Comparison of ENCODE assay signal across 15 cellular contexts in genomic region chr5:80964491-80964890, GRCh38. TPM values are rescaled to one million over a fixed set of nuclear protein-coding genes. Genes with fewer than 3 reads are reported as not detected.
DNase-seq lines count a peak whose midpoint lies in the region; ATAC-seq and TF ChIP-seq lines count a peak whose summit lies in the region.
"Had no signal": no experiment of that assay in that cellular context is flagged by ENCODE, and none has a peak within 500 bp of the region (broad histone marks: within the 10 kb centered on the region; RNA-seq: fewer than 3 reads in every experiment).

No MANE protein-coding gene starts in this region.

- H3K4me3 ChIP-seq in smooth muscle cell = peak overlapping the region; percentile 59
- H3K4me3 ChIP-seq: HAP-1, K562, SJCRH30 had no signal

- peak overlapping the region; percentile 25 for H3K9ac ChIP-seq in smooth muscle cell (ENCODE audit: low read depth)

- no peak for TF ChIP-seq CTCF in smooth muscle cell (IDR thresholded peaks at IDR 0.05; ENCODE audit: borderline replicate concordance, insufficient read depth, poor library complexity, severe bottlenecking)
- TF ChIP-seq CTCF in GM10266 (IDR thresholded peaks at IDR 0.05; ENCODE audit: control insufficient read depth, insufficient read depth, low read depth, missing control alignments) = no peak

- H3K79me2 ChIP-seq in smooth muscle cell (ENCODE audit: low read depth) = peaks cover 45% of the 10 kb centered on the region

- peaks cover 4% of the 10 kb centered on the region for H3K27me3 Mint-ChIP-seq in activated T-cell treated with anti-CD3 and anti-CD28 coated beads, Interleukin-2, amount 50 U/mL, for 72 hours (ENCODE audit: low read depth)
- peaks cover 31% of the 10 kb centered on the region for H3K27me3 Mint-ChIP-seq in central memory CD8-positive, alpha-beta T cell

- ATAC-seq in activated T-cell treated with anti-CD3 and anti-CD28 coated beads, Interleukin-2, amount 50 U/mL, for 72 hours (replicated peaks in 1 of 2) = no peak
- no peak for ATAC-seq in central memory CD8-positive, alpha-beta T cell (replicated peaks; ENCODE audit: extremely low read depth, poor library complexity, severe bottlenecking)
- no peak for ATAC-seq in HG03354 (IDR thresholded peaks at IDR 0.05; ENCODE audit: poor library complexity, severe bottlenecking, unreplicated experiment)
- ATAC-seq: K562, left colon had no signal

- no peaks in the 10 kb centered on the region for H3K9me3 ChIP-seq in smooth muscle cell (replicated peaks; ENCODE audit: low read depth)
- H3K9me3 ChIP-seq: HAP-1, SJCRH30 had no signal

- peak overlapping the region; percentile 57 for H3K27ac Mint-ChIP-seq in activated T-cell treated with anti-CD3 and anti-CD28 coated beads, Interleukin-2, amount 50 U/mL, for 72 hours
- H3K27ac Mint-ChIP-seq in central memory CD8-positive, alpha-beta T cell (ENCODE audit: low read depth) = peak overlapping the region; percentile 29

- peak overlapping the region; percentile 85 for H3K27ac ChIP-seq in smooth muscle cell (ENCODE audit: low read depth)
- H3K27ac ChIP-seq: SJCRH30 had no signal

- peak overlapping the region; percentile 66 to 91 for H3K4me3 Mint-ChIP-seq in activated T-cell treated with anti-CD3 and anti-CD28 coated beads, Interleukin-2, amount 50 U/mL, for 72 hours
- H3K4me3 Mint-ChIP-seq in central memory CD8-positive, alpha-beta T cell = no peak overlapping the region
- H3K4me3 Mint-ChIP-seq: neural crest cell had no signal

- no peak for DNase-seq in activated T-cell treated with anti-CD3 and anti-CD28 coated beads, Interleukin-2, amount 50 U/mL, for 72 hours
- DNase-seq in activated T-cell treated with anti-CD3 and anti-CD28 coated beads, Interleukin-2, amount 50 U/mL, for 48 hours = no peak
- peak; percentile 55 for DNase-seq in M059J (ENCODE audit: low read depth)
- no peak for DNase-seq in central memory CD8-positive, alpha-beta T cell (ENCODE audit: low spot score in 2 of 2)
- no peak for DNase-seq in smooth muscle cell (lab: John Stamatoyannopoulos, UW; ENCODE audit: unreplicated experiment)
- DNase-seq in COLO668 (lab: John Stamatoyannopoulos, UW; ENCODE audit: unreplicated experiment) = no peak
- no peak for DNase-seq in GM10266 (ENCODE audit: extremely low spot score)
- DNase-seq: activated CD4-positive, alpha-beta T cell treated with anti-CD3 and anti-CD28 coated beads for 4 hours; left colon; NCI-H187 treated with DMSO at 0.1 percent for 48 hours; SJCRH30 had no signal

- H3K4me1 ChIP-seq in smooth muscle cell (ENCODE audit: low read depth) = peaks cover 43% of the 10 kb centered on the region

- H3K4me1 Mint-ChIP-seq in activated T-cell treated with anti-CD3 and anti-CD28 coated beads, Interleukin-2, amount 50 U/mL, for 72 hours (ENCODE audit: low read depth) = peaks cover 56% of the 10 kb centered on the region
- peaks cover 29% of the 10 kb centered on the region for H3K4me1 Mint-ChIP-seq in central memory CD8-positive, alpha-beta T cell

- WGBS in smooth muscle cell (ENCODE audit: low lambda C conversion rate) = 17% methylated on average over 3 of the region's 3 CpGs

- H3K36me3 ChIP-seq in smooth muscle cell (ENCODE audit: low read depth) = no peaks in the 10 kb centered on the region
- H3K36me3 ChIP-seq: HAP-1, SJCRH30 had no signal

- no peaks in the 10 kb centered on the region for H3F3A ChIP-seq in smooth muscle cell (ENCODE audit: low read depth)

- H4K20me1 ChIP-seq in smooth muscle cell (ENCODE audit: low read depth) = no peaks in the 10 kb centered on the region

- no peaks in the 10 kb centered on the region for H3K9me3 Mint-ChIP-seq in activated T-cell treated with anti-CD3 and anti-CD28 coated beads, Interleukin-2, amount 50 U/mL, for 72 hours
- H3K9me3 Mint-ChIP-seq in central memory CD8-positive, alpha-beta T cell = no peaks in the 10 kb centered on the region
- H3K9me3 Mint-ChIP-seq: neural crest cell had no signal

- H2AFZ ChIP-seq in smooth muscle cell (ENCODE audit: low read depth) = peak overlapping the region; percentile 9

- peaks cover 3% of the 10 kb centered on the region for H3K27me3 ChIP-seq in smooth muscle cell (ENCODE audit: low read depth)
- H3K27me3 ChIP-seq: SJCRH30 had no signal

- peaks cover 6 to 7% of the 10 kb centered on the region in 2 donors for H3K36me3 Mint-ChIP-seq in activated T-cell treated with anti-CD3 and anti-CD28 coated beads, Interleukin-2, amount 50 U/mL, for 72 hours (ENCODE audit: insufficient read depth in 2 of 2)
- peaks cover 4% of the 10 kb centered on the region for H3K36me3 Mint-ChIP-seq in central memory CD8-positive, alpha-beta T cell (ENCODE audit: insufficient read depth)

- H3K4me2 ChIP-seq in smooth muscle cell = peak overlapping the region; percentile 92

RNA-seq across cellular contexts. Expression of gene RASGRF2, which starts 4.3 kb away (rescaled TPM):
- total RNA-seq in activated T-cell treated with anti-CD3 and anti-CD28 coated beads, Interleukin-2, amount 50 U/mL, for 72 hours = 10 to 100 TPM; 19.9 to 20.5 TPM
- 1.8 and 2.3 TPM in 2 replicates for total RNA-seq in M059J (2014; rRNA removed; shearing (Covaris generic))
- total RNA-seq in smooth muscle cell = 24.7 and 33.8 TPM in 2 replicates
- polyA plus RNA-seq in smooth muscle cell = 11.1 and 16.7 TPM in 2 replicates
